Comparison of ENCODE assay signal across 14 cellular contexts in genomic region chr16:18853694-18854093, GRCh38.
"Had no signal": no experiment of that assay in that cellular context is flagged by ENCODE, and none has a peak within 500 bp of the region (broad histone marks: within the 10 kb centered on the region; RNA-seq: fewer than 3 reads in every experiment).

No MANE protein-coding gene starts in this region.

- H3K27me3 ChIP-seq: ascending aorta, hepatocyte, neural progenitor cell, spleen had no signal

- H3K27ac Mint-ChIP-seq: activated naive CD8-positive, alpha-beta T cell treated with anti-CD3 and anti-CD28 coated beads, Interleukin-2, amount 10 ng/mL, durations not matched to agents 7 days and 5 days; neural progenitor cell had no signal

- H3K27me3 Mint-ChIP-seq: activated naive CD8-positive, alpha-beta T cell treated with anti-CD3 and anti-CD28 coated beads, Interleukin-2, amount 10 ng/mL, durations not matched to agents 7 days and 5 days; effector memory CD8-positive, alpha-beta T cell; naive B cell had no signal

- H2AFZ ChIP-seq: hepatocyte, neural progenitor cell had no signal

- H3K4me1 ChIP-seq: ascending aorta, neural progenitor cell, spleen had no signal

- H3K4me1 Mint-ChIP-seq: neural progenitor cell had no signal

- H3K4me2 ChIP-seq: hepatocyte, neural progenitor cell had no signal

- DNase-seq: activated CD4-positive, alpha-beta T cell treated with anti-CD3 and anti-CD28 coated beads for 1 hour; activated gamma-delta T cell; activated naive CD8-positive, alpha-beta T cell treated with anti-CD3 and anti-CD28 coated beads, Interleukin-2, amount 10 ng/mL, durations not matched to agents 7 days and 5 days; activated T-cell treated with anti-CD3 and anti-CD28 coated beads, Interleukin-2, amount 50 U/mL, for 1 hour; dermis blood vessel endothelial cell; effector memory CD8-positive, alpha-beta T cell; naive B cell; spleen had no signal

- H3K9me3 Mint-ChIP-seq: activated naive CD8-positive, alpha-beta T cell treated with anti-CD3 and anti-CD28 coated beads, Interleukin-2, amount 10 ng/mL, durations not matched to agents 7 days and 5 days; effector memory CD8-positive, alpha-beta T cell; naive B cell; neural progenitor cell had no signal

- H3K4me3 Mint-ChIP-seq: activated naive CD8-positive, alpha-beta T cell treated with anti-CD3 and anti-CD28 coated beads, Interleukin-2, amount 10 ng/mL, durations not matched to agents 7 days and 5 days; effector memory CD8-positive, alpha-beta T cell; naive B cell; neural progenitor cell had no signal

- H3K4me3 ChIP-seq: ascending aorta, hepatocyte, neural progenitor cell, spleen had no signal

- H3K27ac ChIP-seq: ascending aorta, hepatocyte, neural progenitor cell, spleen, VCaP had no signal

- ATAC-seq: effector memory CD8-positive, alpha-beta T cell; left lobe of liver; sciatic nerve had no signal
